ENCODE assay signal across 29 cellular contexts in genomic region chr15:100001405-100001804, GRCh38.
DNase-seq lines count a peak whose midpoint lies in the region; ATAC-seq and TF ChIP-seq lines count a peak whose summit lies in the region.
"Had no signal": no experiment of that assay in that cellular context is flagged by ENCODE, and none has a peak within 500 bp of the region (broad histone marks: within the 10 kb centered on the region; RNA-seq: fewer than 3 reads in every experiment).

No MANE protein-coding gene starts in this region.

- no peaks in the 10 kb centered on the region for H3K9me3 Mint-ChIP-seq in activated CD4-positive, alpha-beta T cell treated with anti-CD3 and anti-CD28 coated beads, Interleukin-2, amount 10 ng/mL, durations not matched to agents 24 days and 14 days

- no peak overlapping the region for H3K27ac ChIP-seq in smooth muscle cell (ENCODE audit: low read depth)
- H3K27ac ChIP-seq: heart right ventricle, left ventricle myocardium inferior, skin epidermis had no signal

- H3F3A ChIP-seq in smooth muscle cell (ENCODE audit: low read depth), result no peaks in the 10 kb centered on the region

- H3K36me3 Mint-ChIP-seq in activated CD4-positive, alpha-beta T cell treated with anti-CD3 and anti-CD28 coated beads, Interleukin-2, amount 10 ng/mL, durations not matched to agents 24 days and 14 days (ENCODE audit: low read depth), result no peaks in the 10 kb centered on the region
- H3K36me3 Mint-ChIP-seq: naive B cell had no signal

- H3K4me3 Mint-ChIP-seq in activated CD4-positive, alpha-beta T cell treated with anti-CD3 and anti-CD28 coated beads, Interleukin-2, amount 10 ng/mL, durations not matched to agents 24 days and 14 days, result no peak overlapping the region
- H3K4me3 Mint-ChIP-seq: activated B cell treated with CpG ODN at 0.5 μM for 24 hours; CD4-positive, alpha-beta memory T cell; naive B cell had no signal

- no peaks in the 10 kb centered on the region for H3K27me3 ChIP-seq in smooth muscle cell (ENCODE audit: low read depth)
- H3K27me3 ChIP-seq: heart right ventricle had no signal

- H3K9ac ChIP-seq in smooth muscle cell (ENCODE audit: low read depth), result no peak overlapping the region

- H3K4me2 ChIP-seq in smooth muscle cell, result no peak overlapping the region

- H2AFZ ChIP-seq in smooth muscle cell (ENCODE audit: low read depth), result no peak overlapping the region

- peak; percentile 91 for ATAC-seq in stimulated activated naive CD8-positive, alpha-beta T cell treated with anti-CD3 and anti-CD28 coated beads, Interleukin-15, Interleukin-2, amounts not matched to agents 100 U/mL and 50 U/mL, for 24 hours
- ATAC-seq: HCT116, heart right ventricle, HepG2 had no signal

- H3K79me2 ChIP-seq in smooth muscle cell (ENCODE audit: low read depth), result no peaks in the 10 kb centered on the region

- peaks cover 5% of the 10 kb centered on the region for H3K4me1 ChIP-seq in smooth muscle cell (ENCODE audit: low read depth)
- H3K4me1 ChIP-seq: heart right ventricle, left ventricle myocardium inferior had no signal

- no peaks in the 10 kb centered on the region for H3K9me3 ChIP-seq in smooth muscle cell (replicated peaks; ENCODE audit: low read depth)
- H3K9me3 ChIP-seq: heart right ventricle, left ventricle myocardium inferior had no signal

- H3K27me3 Mint-ChIP-seq in activated CD4-positive, alpha-beta T cell treated with anti-CD3 and anti-CD28 coated beads, Interleukin-2, amount 10 ng/mL, durations not matched to agents 24 days and 14 days, result no peaks in the 10 kb centered on the region
- H3K27me3 Mint-ChIP-seq: activated B cell treated with CpG ODN at 0.5 μM for 24 hours; CD4-positive, alpha-beta memory T cell had no signal

- TF ChIP-seq CTCF in fibroblast of mammary gland (conservative IDR thresholded peaks at IDR 0.05; ENCODE audit: control insufficient read depth, insufficient read depth, low read depth, low read length) (no peak), smooth muscle cell (IDR thresholded peaks at IDR 0.05; ENCODE audit: borderline replicate concordance, insufficient read depth, poor library complexity, severe bottlenecking) (no peak)

- H4K20me1 ChIP-seq in smooth muscle cell (ENCODE audit: low read depth), result no peaks in the 10 kb centered on the region

- H3K4me3 ChIP-seq in fibroblast of mammary gland (ENCODE audit: control insufficient read depth, low read depth, low read length) (no peak overlapping the region), smooth muscle cell (no peak overlapping the region)
- H3K4me3 ChIP-seq: heart right ventricle, left ventricle myocardium inferior, skin epidermis had no signal

- no peaks in the 10 kb centered on the region for H3K4me1 Mint-ChIP-seq in activated CD4-positive, alpha-beta T cell treated with anti-CD3 and anti-CD28 coated beads, Interleukin-2, amount 10 ng/mL, durations not matched to agents 24 days and 14 days
- H3K4me1 Mint-ChIP-seq: activated B cell treated with CpG ODN at 0.5 μM for 24 hours; CD4-positive, alpha-beta memory T cell; naive B cell had no signal

- intact Hi-C loops in activated CD4-positive, alpha-beta T cell treated with anti-CD3 and anti-CD28 coated beads, Interleukin-2, amount 10 ng/mL, durations not matched to agents 24 days and 14 days (cut with micrococcal nuclease), result no loop called here

- DNase-seq in activated CD4-positive, alpha-beta T cell treated with anti-CD3 and anti-CD28 coated beads, Interleukin-2, amount 50 U/mL, for 48 hours, result peak; percentile 25 to 50
- no peak for DNase-seq in activated CD4-positive, alpha-beta T cell treated with anti-CD3 and anti-CD28 coated beads, Interleukin-2, amount 10 ng/mL, durations not matched to agents 24 days and 14 days
- peak; percentile 25 for DNase-seq in stimulated activated CD4-positive, alpha-beta T cell treated with anti-CD3 and anti-CD28 coated beads, Interleukin-15, amount 100 ng/mL, for 24 hours
- DNase-seq in stimulated activated CD4-positive, alpha-beta T cell treated with anti-CD3 and anti-CD28 coated beads, Interleukin-4, amount 100 ng/mL, for 4 hours, result no peak
- DNase-seq in fibroblast of mammary gland (ENCODE audit: low read depth) (peak; percentile 1), smooth muscle cell (lab: John Stamatoyannopoulos, UW; ENCODE audit: unreplicated experiment) (no peak), DMS53 treated with DMSO at 0.1 percent for 48 hours (lab: John Stamatoyannopoulos, UW; ENCODE audit: unreplicated experiment) (no peak)
- peak; percentile 40 for DNase-seq in stimulated activated naive CD8-positive, alpha-beta T cell treated with anti-CD3 and anti-CD28 coated beads, Interleukin-15, Interleukin-2, amounts not matched to agents 100 U/mL and 50 U/mL, for 24 hours
- DNase-seq: activated B cell treated with CpG ODN at 0.5 μM for 24 hours; activated gamma-delta T cell; AML-193; amniotic stem cell; CD4-positive, alpha-beta memory T cell; DMS 273 treated with DMSO at 0.1 percent for 48 hours; effector CD8-positive, alpha-beta T cell; erythroblast; foreskin fibroblast; heart right ventricle; Kasumi-1; left ventricle myocardium inferior; naive B cell; NCI-H1105; NCI-H2029; NCI-H2227 treated with DMSO at 0.1 percent for 48 hours; occipital lobe; SW 1271 had no signal

- H3K36me3 ChIP-seq in smooth muscle cell (ENCODE audit: low read depth), result no peaks in the 10 kb centered on the region
- H3K36me3 ChIP-seq: heart right ventricle, left ventricle myocardium inferior had no signal

- WGBS in smooth muscle cell (ENCODE audit: low lambda C conversion rate), result 89% methylated on average over 10 of the region's 10 CpGs

- no peak overlapping the region for H3K27ac Mint-ChIP-seq in activated CD4-positive, alpha-beta T cell treated with anti-CD3 and anti-CD28 coated beads, Interleukin-2, amount 10 ng/mL, durations not matched to agents 24 days and 14 days
- H3K27ac Mint-ChIP-seq: activated B cell treated with CpG ODN at 0.5 μM for 24 hours; CD4-positive, alpha-beta memory T cell; naive B cell had no signal

Comparison
In these comparisons a context has a peak if more than half of its experiments do, and no peak if none do; other contexts are left out.
1. DNase-seq: peak in activated CD4-positive, alpha-beta T cell treated with anti-CD3 and anti-CD28 coated beads, Interleukin-2, amount 50 U/mL, for 48 hours (2 of 2), stimulated activated CD4-positive, alpha-beta T cell treated with anti-CD3 and anti-CD28 coated beads, Interleukin-15, amount 100 ng/mL, for 24 hours (single experiment), fibroblast of mammary gland (single experiment) and stimulated activated naive CD8-positive, alpha-beta T cell treated with anti-CD3 and anti-CD28 coated beads, Interleukin-15, Interleukin-2, amounts not matched to agents 100 U/mL and 50 U/mL, for 24 hours (single experiment); none in activated CD4-positive, alpha-beta T cell treated with anti-CD3 and anti-CD28 coated beads, Interleukin-2, amount 10 ng/mL, durations not matched to agents 24 days and 14 days (single experiment), stimulated activated CD4-positive, alpha-beta T cell treated with anti-CD3 and anti-CD28 coated beads, Interleukin-4, amount 100 ng/mL, for 4 hours (0 of 2), smooth muscle cell (single experiment) and DMS53 treated with DMSO at 0.1 percent for 48 hours (single experiment).